ENCODE assay signal across 1 cellular context in genomic region chr1:84298688-84299535, GRCh38.
A peak's percentile ranks its signal among the peaks of the same experiment; 100 is the strongest.
TF ChIP-seq lines count a peak whose summit lies in the region.

No MANE protein-coding gene starts in this region.

TF ChIP-seq in HEK293, 187 proteins besides CTCF, POLR2A, EP300 and RAD21 (continued from another document and continues in another):
- TF ChIP-seq ZNF2 (tag by site-specific recombination; IDR thresholded peaks at IDR 0.05) = peak; percentile 75; the same call in 1 of the 2 replicates
- TF ChIP-seq ZBTB10 (tag by site-specific recombination; IDR thresholded peaks at IDR 0.05) = peak; percentile 45
- no peak for TF ChIP-seq ZNF610 (tag by site-specific recombination; IDR thresholded peaks at IDR 0.05; ENCODE audit: borderline replicate concordance)
- TF ChIP-seq KLF17 (tag by site-specific recombination; IDR thresholded peaks at IDR 0.05) = peak; percentile 49; the same call in 1 of the 2 replicates
- no peak for TF ChIP-seq ZNF76 (tag by site-specific recombination; IDR thresholded peaks at IDR 0.05; ENCODE audit: borderline replicate concordance, low read depth)
- no peak for TF ChIP-seq ZNF292 (tag by site-specific recombination; IDR thresholded peaks at IDR 0.05; ENCODE audit: borderline replicate concordance, low read depth)
- peak; percentile 30; the same call in 1 of the 2 replicates for TF ChIP-seq SCRT2 (tag by site-specific recombination; IDR thresholded peaks at IDR 0.05)
- no peak; the same call in 1 of the 2 replicates for TF ChIP-seq ZNF391 (tag by site-specific recombination; IDR thresholded peaks at IDR 0.05; ENCODE audit: borderline replicate concordance, low read depth)
- peak; percentile 25; the same call in 1 of the 2 replicates for TF ChIP-seq SP2 (tag by site-specific recombination; IDR thresholded peaks at IDR 0.05)
- peak; percentile 58; the same call in 1 of the 2 replicates for TF ChIP-seq TRIM28 (IDR thresholded peaks at IDR 0.05; ENCODE audit: borderline replicate concordance, low read length)
- TF ChIP-seq IKZF3 (tag by site-specific recombination; IDR thresholded peaks at IDR 0.05) = peak; percentile 85
- TF ChIP-seq ZFHX2 (tag by site-specific recombination; conservative IDR thresholded peaks at IDR 0.05) = peak; percentile 98
- TF ChIP-seq ZNF175 (tag by site-specific recombination; IDR thresholded peaks at IDR 0.05) = no peak
- no peak for TF ChIP-seq ZNF792 (tag by site-specific recombination; IDR thresholded peaks at IDR 0.05)
- TF ChIP-seq ZBTB17 (tag by site-specific recombination; IDR thresholded peaks at IDR 0.05) = peak; percentile 87
- TF ChIP-seq, protein P1, sequence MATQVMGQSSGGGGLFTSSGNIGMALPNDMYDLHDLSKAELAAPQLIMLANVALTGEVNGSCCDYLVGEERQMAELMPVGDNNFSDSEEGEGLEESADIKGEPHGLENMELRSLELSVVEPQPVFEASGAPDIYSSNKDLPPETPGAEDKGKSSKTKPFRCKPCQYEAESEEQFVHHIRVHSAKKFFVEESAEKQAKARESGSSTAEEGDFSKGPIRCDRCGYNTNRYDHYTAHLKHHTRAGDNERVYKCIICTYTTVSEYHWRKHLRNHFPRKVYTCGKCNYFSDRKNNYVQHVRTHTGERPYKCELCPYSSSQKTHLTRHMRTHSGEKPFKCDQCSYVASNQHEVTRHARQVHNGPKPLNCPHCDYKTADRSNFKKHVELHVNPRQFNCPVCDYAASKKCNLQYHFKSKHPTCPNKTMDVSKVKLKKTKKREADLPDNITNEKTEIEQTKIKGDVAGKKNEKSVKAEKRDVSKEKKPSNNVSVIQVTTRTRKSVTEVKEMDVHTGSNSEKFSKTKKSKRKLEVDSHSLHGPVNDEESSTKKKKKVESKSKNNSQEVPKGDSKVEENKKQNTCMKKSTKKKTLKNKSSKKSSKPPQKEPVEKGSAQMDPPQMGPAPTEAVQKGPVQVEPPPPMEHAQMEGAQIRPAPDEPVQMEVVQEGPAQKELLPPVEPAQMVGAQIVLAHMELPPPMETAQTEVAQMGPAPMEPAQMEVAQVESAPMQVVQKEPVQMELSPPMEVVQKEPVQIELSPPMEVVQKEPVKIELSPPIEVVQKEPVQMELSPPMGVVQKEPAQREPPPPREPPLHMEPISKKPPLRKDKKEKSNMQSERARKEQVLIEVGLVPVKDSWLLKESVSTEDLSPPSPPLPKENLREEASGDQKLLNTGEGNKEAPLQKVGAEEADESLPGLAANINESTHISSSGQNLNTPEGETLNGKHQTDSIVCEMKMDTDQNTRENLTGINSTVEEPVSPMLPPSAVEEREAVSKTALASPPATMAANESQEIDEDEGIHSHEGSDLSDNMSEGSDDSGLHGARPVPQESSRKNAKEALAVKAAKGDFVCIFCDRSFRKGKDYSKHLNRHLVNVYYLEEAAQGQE (tag by site-specific recombination; IDR thresholded peaks at IDR 0.05) = peak; percentile 34; the same call in 1 of the 2 replicates
- TF ChIP-seq ZSCAN16 (tag by site-specific recombination; IDR thresholded peaks at IDR 0.05) = peak; percentile 9; the same call in 1 of the 2 replicates
- no peak for TF ChIP-seq ZNF843 (tag by site-specific recombination; IDR thresholded peaks at IDR 0.05)
- TF ChIP-seq ZEB2 (tag by site-specific recombination; IDR thresholded peaks at IDR 0.05) = peak; percentile 57; the same call in 1 of the 2 replicates
- no peak for TF ChIP-seq ZNF585B (tag by site-specific recombination; IDR thresholded peaks at IDR 0.05)
- TF ChIP-seq ZNF280D (tag by site-specific recombination; IDR thresholded peaks at IDR 0.05) = no peak
- TF ChIP-seq ZNF514 (tag by site-specific recombination; IDR thresholded peaks at IDR 0.05) = no peak
- TF ChIP-seq ZNF660 (tag by site-specific recombination; IDR thresholded peaks at IDR 0.05) = 0 out of 2 replicates have a peak, but pooled peaks have one; percentile 6
- TF ChIP-seq ZNF658 (tag by site-specific recombination; IDR thresholded peaks at IDR 0.05) = no peak
- TF ChIP-seq PBX3 (CRISPR knock-in tag; IDR thresholded peaks at IDR 0.05) = no peak
- TF ChIP-seq GFI1B (tag by site-specific recombination; IDR thresholded peaks at IDR 0.05) = no peak
- TF ChIP-seq YY2 (tag by site-specific recombination; IDR thresholded peaks at IDR 0.05) = no peak
- TF ChIP-seq ZBTB20 (tag by site-specific recombination; IDR thresholded peaks at IDR 0.05) = peak; percentile 90
- TF ChIP-seq, protein P2, sequence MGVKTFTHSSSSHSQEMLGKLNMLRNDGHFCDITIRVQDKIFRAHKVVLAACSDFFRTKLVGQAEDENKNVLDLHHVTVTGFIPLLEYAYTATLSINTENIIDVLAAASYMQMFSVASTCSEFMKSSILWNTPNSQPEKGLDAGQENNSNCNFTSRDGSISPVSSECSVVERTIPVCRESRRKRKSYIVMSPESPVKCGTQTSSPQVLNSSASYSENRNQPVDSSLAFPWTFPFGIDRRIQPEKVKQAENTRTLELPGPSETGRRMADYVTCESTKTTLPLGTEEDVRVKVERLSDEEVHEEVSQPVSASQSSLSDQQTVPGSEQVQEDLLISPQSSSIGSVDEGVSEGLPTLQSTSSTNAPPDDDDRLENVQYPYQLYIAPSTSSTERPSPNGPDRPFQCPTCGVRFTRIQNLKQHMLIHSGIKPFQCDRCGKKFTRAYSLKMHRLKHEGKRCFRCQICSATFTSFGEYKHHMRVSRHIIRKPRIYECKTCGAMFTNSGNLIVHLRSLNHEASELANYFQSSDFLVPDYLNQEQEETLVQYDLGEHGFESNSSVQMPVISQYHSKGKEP (tag by site-specific recombination; IDR thresholded peaks at IDR 0.05) = no peak
- no peak for TF ChIP-seq ZNF138 (tag by site-specific recombination; IDR thresholded peaks at IDR 0.05; ENCODE audit: borderline replicate concordance)
- no peak for TF ChIP-seq ZNF132 (tag by site-specific recombination; IDR thresholded peaks at IDR 0.05; ENCODE audit: borderline replicate concordance)
- peak; percentile 42; the same call in 1 of the 2 replicates for TF ChIP-seq WT1 (tag by site-specific recombination; IDR thresholded peaks at IDR 0.05)
- TF ChIP-seq PRDM4 (tag by site-specific recombination; IDR thresholded peaks at IDR 0.05) = no peak
- TF ChIP-seq ZNF426 (tag by site-specific recombination; IDR thresholded peaks at IDR 0.05) = no peak
- no peak for TF ChIP-seq MZF1 (tag by site-specific recombination; IDR thresholded peaks at IDR 0.05; ENCODE audit: borderline replicate concordance)
- peak; percentile 83 for TF ChIP-seq PRDM10 (tag by site-specific recombination; IDR thresholded peaks at IDR 0.05)
- TF ChIP-seq, protein P3, sequence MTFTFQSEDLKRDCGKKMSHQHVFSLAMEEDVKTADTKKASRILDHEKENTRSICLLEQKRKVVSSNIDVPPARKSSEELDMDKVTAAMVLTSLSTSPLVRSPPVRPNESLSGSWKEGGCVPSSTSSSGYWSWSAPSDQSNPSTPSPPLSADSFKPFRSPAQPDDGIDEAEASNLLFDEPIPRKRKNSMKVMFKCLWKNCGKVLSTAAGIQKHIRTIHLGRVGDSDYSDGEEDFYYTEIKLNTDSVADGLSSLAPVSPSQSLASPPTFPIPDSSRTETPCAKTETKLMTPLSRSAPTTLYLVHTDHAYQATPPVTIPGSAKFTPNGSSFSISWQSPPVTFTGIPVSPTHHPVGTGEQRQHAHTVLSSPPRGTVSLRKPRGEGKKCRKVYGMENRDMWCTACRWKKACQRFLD (tag by site-specific recombination; IDR thresholded peaks at IDR 0.05) = 0 out of 2 replicates have a peak, but pooled peaks have one; percentile 17
